ENCODE assay signal across 1 cellular context in the genomic region with DNA sequence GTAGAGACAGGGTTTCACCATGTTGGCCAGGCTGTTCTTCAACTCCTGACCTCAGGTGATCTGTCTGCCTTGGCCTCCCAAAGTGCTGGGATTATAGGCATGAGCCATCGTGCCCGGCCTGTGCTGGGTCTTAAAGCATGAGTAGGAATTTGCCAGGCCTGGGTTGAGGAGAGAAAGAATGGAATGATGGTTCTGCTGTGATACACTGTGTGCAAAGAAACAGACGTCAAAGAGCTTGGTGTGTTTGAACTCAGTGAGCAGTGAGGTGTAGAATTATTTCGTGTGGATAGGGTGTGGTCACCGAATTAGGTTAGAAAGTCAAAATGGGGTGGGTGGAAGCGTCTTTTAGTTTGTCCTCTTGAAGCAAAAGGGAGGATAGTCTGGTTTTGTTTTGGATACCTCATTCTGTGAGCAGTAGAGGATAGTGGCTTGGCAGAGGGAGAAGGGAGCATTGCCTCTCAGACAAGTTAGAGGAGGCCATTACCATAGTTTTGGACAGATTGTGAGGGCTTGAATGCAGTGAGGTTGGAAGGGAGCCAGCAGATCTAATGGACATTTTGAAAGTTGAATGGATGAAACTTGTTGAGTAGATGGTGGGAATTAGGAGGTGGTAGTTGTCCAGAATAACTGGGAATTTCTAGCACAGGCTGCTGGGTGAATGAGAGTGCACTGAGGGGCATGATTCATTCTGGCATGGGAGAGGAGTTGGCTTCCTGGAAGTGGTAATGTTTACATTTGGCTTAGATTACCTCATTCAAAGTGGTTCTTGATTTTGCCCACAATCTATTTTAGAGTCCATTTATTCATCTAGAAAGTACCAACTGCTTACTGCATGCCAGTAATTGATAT.
TF ChIP-seq lines count a peak whose summit lies in the region.

No MANE protein-coding gene starts in this region.

TF ChIP-seq in HEK293, 187 proteins besides CTCF, POLR2A, EP300 and RAD21 (continued from another document and continues in another):
- TF ChIP-seq, protein P1, sequence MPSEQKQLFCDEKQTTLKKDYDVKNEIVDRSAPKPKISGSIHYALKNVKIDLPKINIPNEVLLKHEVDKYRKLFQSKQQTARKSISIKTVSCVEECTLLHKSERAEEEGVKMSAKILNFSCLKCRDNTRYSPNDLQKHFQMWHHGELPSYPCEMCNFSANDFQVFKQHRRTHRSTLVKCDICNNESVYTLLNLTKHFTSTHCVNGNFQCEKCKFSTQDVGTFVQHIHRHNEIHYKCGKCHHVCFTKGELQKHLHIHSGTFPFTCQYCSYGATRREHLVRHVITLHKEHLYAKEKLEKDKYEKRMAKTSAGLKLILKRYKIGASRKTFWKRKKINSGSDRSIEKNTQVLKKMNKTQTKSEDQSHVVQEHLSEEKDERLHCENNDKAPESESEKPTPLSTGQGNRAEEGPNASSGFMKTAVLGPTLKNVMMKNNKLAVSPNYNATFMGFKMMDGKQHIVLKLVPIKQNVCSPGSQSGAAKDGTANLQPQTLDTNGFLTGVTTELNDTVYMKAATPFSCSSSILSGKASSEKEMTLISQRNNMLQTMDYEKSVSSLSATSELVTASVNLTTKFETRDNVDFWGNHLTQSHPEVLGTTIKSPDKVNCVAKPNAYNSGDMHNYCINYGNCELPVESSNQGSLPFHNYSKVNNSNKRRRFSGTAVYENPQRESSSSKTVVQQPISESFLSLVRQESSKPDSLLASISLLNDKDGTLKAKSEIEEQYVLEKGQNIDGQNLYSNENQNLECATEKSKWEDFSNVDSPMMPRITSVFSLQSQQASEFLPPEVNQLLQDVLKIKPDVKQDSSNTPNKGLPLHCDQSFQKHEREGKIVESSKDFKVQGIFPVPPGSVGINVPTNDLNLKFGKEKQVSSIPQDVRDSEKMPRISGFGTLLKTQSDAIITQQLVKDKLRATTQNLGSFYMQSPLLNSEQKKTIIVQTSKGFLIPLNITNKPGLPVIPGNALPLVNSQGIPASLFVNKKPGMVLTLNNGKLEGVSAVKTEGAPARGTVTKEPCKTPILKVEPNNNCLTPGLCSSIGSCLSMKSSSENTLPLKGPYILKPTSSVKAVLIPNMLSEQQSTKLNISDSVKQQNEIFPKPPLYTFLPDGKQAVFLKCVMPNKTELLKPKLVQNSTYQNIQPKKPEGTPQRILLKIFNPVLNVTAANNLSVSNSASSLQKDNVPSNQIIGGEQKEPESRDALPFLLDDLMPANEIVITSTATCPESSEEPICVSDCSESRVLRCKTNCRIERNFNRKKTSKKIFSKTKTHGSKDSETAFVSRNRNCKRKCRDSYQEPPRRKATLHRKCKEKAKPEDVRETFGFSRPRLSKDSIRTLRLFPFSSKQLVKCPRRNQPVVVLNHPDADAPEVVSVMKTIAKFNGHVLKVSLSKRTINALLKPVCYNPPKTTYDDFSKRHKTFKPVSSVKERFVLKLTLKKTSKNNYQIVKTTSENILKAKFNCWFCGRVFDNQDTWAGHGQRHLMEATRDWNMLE (tag by site-specific recombination; conservative IDR thresholded peaks at IDR 0.05; ENCODE audit: low read depth), result no peak; the same call in none of the 2 replicates
- 0 out of 2 replicates have a peak, but pooled peaks have one; percentile 28 for TF ChIP-seq ZNF843 (tag by site-specific recombination; IDR thresholded peaks at IDR 0.05)
- no peak for TF ChIP-seq ZNF677 (tag by site-specific recombination; IDR thresholded peaks at IDR 0.05)
- peak; percentile 87 for TF ChIP-seq ZNF600 (tag by site-specific recombination; IDR thresholded peaks at IDR 0.05)
- TF ChIP-seq ZNF112 (tag by site-specific recombination; IDR thresholded peaks at IDR 0.05), result no peak
- no peak for TF ChIP-seq ZNF324 (tag by site-specific recombination; IDR thresholded peaks at IDR 0.05)
- TF ChIP-seq, protein P2, sequence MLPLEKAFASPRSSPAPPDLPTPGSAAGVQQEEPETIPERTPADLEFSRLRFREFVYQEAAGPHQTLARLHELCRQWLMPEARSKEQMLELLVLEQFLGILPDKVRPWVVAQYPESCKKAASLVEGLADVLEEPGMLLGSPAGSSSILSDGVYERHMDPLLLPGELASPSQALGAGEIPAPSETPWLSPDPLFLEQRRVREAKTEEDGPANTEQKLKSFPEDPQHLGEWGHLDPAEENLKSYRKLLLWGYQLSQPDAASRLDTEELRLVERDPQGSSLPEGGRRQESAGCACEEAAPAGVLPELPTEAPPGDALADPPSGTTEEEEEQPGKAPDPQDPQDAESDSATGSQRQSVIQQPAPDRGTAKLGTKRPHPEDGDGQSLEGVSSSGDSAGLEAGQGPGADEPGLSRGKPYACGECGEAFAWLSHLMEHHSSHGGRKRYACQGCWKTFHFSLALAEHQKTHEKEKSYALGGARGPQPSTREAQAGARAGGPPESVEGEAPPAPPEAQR (tag by site-specific recombination; IDR thresholded peaks at IDR 0.05), result no peak
- no peak for TF ChIP-seq ZFHX2 (tag by site-specific recombination; conservative IDR thresholded peaks at IDR 0.05)
- TF ChIP-seq, protein P3, sequence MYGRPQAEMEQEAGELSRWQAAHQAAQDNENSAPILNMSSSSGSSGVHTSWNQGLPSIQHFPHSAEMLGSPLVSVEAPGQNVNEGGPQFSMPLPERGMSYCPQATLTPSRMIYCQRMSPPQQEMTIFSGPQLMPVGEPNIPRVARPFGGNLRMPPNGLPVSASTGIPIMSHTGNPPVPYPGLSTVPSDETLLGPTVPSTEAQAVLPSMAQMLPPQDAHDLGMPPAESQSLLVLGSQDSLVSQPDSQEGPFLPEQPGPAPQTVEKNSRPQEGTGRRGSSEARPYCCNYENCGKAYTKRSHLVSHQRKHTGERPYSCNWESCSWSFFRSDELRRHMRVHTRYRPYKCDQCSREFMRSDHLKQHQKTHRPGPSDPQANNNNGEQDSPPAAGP (tag by site-specific recombination; IDR thresholded peaks at IDR 0.05), result no peak
- no peak for TF ChIP-seq ZNF16 (tag by site-specific recombination; IDR thresholded peaks at IDR 0.05; ENCODE audit: low read depth)
- TF ChIP-seq, protein P4, sequence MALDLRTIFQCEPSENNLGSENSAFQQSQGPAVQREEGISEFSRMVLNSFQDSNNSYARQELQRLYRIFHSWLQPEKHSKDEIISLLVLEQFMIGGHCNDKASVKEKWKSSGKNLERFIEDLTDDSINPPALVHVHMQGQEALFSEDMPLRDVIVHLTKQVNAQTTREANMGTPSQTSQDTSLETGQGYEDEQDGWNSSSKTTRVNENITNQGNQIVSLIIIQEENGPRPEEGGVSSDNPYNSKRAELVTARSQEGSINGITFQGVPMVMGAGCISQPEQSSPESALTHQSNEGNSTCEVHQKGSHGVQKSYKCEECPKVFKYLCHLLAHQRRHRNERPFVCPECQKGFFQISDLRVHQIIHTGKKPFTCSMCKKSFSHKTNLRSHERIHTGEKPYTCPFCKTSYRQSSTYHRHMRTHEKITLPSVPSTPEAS (tag by site-specific recombination; IDR thresholded peaks at IDR 0.05), result no peak
- TF ChIP-seq ZNF114 (tag by site-specific recombination; IDR thresholded peaks at IDR 0.05), result no peak
- no peak for TF ChIP-seq ZNF654 (tag by site-specific recombination; IDR thresholded peaks at IDR 0.05; ENCODE audit: low read depth)
- TF ChIP-seq ZNF571 (tag by site-specific recombination; IDR thresholded peaks at IDR 0.05), result no peak
- no peak for TF ChIP-seq ZNF311 (tag by site-specific recombination; IDR thresholded peaks at IDR 0.05; ENCODE audit: borderline replicate concordance)
- TF ChIP-seq, protein P5, sequence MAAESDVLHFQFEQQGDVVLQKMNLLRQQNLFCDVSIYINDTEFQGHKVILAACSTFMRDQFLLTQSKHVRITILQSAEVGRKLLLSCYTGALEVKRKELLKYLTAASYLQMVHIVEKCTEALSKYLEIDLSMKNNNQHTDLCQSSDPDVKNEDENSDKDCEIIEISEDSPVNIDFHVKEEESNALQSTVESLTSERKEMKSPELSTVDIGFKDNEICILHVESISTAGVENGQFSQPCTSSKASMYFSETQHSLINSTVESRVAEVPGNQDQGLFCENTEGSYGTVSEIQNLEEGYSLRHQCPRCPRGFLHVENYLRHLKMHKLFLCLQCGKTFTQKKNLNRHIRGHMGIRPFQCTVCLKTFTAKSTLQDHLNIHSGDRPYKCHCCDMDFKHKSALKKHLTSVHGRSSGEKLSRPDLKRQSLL (tag by site-specific recombination; IDR thresholded peaks at IDR 0.05), result no peak
- TF ChIP-seq ZNF768 (tag by site-specific recombination; IDR thresholded peaks at IDR 0.05), result no peak
- no peak for TF ChIP-seq ZNF248 (tag by site-specific recombination; IDR thresholded peaks at IDR 0.05)
- TF ChIP-seq, protein P6, sequence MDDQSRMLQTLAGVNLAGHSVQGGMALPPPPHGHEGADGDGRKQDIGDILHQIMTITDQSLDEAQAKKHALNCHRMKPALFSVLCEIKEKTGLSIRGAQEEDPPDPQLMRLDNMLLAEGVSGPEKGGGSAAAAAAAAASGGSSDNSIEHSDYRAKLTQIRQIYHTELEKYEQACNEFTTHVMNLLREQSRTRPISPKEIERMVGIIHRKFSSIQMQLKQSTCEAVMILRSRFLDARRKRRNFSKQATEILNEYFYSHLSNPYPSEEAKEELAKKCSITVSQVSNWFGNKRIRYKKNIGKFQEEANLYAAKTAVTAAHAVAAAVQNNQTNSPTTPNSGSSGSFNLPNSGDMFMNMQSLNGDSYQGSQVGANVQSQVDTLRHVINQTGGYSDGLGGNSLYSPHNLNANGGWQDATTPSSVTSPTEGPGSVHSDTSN (CRISPR knock-in tag; IDR thresholded peaks at IDR 0.05), result no peak
- no peak for TF ChIP-seq ZNF274 (IDR thresholded peaks at IDR 0.05; ENCODE audit: low read length)
- no peak for TF ChIP-seq ZNF274 (tag by site-specific recombination; IDR thresholded peaks at IDR 0.05; ENCODE audit: borderline replicate concordance)
- no peak for TF ChIP-seq ZBTB20 (tag by site-specific recombination; IDR thresholded peaks at IDR 0.05)
- peak; percentile 43; the same call in 1 of the 2 replicates for TF ChIP-seq PRDM1 (tag by site-specific recombination; IDR thresholded peaks at IDR 0.05)
- TF ChIP-seq KLF9 (tag by site-specific recombination; IDR thresholded peaks at IDR 0.05; ENCODE audit: low read depth), result no peak
- TF ChIP-seq ZNF2 (tag by site-specific recombination; IDR thresholded peaks at IDR 0.05), result no peak
- no peak for TF ChIP-seq ZNF10 (tag by site-specific recombination; IDR thresholded peaks at IDR 0.05)
- TF ChIP-seq, protein P7, sequence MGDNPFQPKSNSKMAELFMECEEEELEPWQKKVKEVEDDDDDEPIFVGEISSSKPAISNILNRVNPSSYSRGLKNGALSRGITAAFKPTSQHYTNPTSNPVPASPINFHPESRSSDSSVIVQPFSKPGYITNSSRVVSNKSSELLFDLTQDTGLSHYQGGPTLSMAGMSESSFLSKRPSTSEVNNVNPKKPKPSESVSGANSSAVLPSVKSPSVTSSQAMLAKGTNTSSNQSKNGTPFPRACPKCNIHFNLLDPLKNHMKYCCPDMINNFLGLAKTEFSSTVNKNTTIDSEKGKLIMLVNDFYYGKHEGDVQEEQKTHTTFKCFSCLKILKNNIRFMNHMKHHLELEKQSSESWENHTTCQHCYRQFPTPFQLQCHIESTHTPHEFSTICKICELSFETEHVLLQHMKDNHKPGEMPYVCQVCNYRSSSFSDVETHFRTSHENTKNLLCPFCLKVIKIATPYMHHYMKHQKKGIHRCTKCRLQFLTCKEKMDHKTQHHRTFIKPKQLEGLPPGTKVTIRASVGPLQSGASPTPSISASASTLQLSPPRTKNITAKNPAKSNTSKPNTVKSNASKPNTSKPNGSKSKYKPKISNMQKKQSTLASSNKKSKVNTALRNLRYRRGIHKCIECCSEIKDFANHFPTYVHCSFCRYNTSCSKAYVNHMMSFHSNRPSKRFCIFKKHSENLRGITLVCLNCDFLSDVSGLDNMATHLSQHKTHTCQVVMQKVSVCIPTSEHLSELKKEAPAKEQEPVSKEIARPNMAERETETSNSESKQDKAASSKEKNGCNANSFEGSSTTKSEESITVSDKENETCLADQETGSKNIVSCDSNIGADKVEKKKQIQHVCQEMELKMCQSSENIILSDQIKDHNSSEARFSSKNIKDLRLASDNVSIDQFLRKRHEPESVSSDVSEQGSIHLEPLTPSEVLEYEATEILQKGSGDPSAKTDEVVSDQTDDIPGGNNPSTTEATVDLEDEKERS (tag by site-specific recombination; IDR thresholded peaks at IDR 0.05), result no peak
- no peak for TF ChIP-seq ZNF473 (tag by site-specific recombination; IDR thresholded peaks at IDR 0.05)
- no peak for TF ChIP-seq ZNF544 (tag by site-specific recombination; IDR thresholded peaks at IDR 0.05)
- TF ChIP-seq ZBTB48 (tag by site-specific recombination; IDR thresholded peaks at IDR 0.05), result no peak
- TF ChIP-seq, protein P8, sequence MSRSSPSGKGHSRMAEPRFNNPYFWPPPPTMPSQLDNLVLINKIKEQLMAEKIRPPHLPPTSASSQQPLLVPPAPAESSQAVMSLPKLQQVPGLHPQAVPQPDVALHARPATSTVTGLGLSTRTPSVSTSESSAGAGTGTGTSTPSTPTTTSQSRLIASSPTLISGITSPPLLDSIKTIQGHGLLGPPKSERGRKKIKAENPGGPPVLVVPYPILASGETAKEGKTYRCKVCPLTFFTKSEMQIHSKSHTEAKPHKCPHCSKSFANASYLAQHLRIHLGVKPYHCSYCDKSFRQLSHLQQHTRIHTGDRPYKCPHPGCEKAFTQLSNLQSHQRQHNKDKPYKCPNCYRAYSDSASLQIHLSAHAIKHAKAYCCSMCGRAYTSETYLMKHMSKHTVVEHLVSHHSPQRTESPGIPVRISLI (tag by site-specific recombination; IDR thresholded peaks at IDR 0.05), result no peak
- TF ChIP-seq, protein P9, sequence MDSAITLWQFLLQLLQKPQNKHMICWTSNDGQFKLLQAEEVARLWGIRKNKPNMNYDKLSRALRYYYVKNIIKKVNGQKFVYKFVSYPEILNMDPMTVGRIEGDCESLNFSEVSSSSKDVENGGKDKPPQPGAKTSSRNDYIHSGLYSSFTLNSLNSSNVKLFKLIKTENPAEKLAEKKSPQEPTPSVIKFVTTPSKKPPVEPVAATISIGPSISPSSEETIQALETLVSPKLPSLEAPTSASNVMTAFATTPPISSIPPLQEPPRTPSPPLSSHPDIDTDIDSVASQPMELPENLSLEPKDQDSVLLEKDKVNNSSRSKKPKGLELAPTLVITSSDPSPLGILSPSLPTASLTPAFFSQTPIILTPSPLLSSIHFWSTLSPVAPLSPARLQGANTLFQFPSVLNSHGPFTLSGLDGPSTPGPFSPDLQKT (IDR thresholded peaks at IDR 0.05; ENCODE audit: borderline replicate concordance, low read depth, low read length), result no peak
- TF ChIP-seq ZNF37A (tag by site-specific recombination; IDR thresholded peaks at IDR 0.05), result no peak
- TF ChIP-seq ZNF366 (tag by site-specific recombination; conservative IDR thresholded peaks at IDR 0.05), result peak; percentile 65
- 0 out of 2 replicates have a peak, but pooled peaks have one; percentile 31 for TF ChIP-seq GLIS2 (tag by site-specific recombination; IDR thresholded peaks at IDR 0.05)
- peak; percentile 57 for TF ChIP-seq SP7 (tag by site-specific recombination; IDR thresholded peaks at IDR 0.05)
- TF ChIP-seq GLI2 (tag by site-specific recombination; IDR thresholded peaks at IDR 0.05; ENCODE audit: borderline replicate concordance, low read depth), result no peak
- no peak for TF ChIP-seq ZNF701 (tag by site-specific recombination; IDR thresholded peaks at IDR 0.05)
- no peak for TF ChIP-seq TRIM28 (IDR thresholded peaks at IDR 0.05; ENCODE audit: borderline replicate concordance, low read length)
- TF ChIP-seq ZBTB1 (tag by site-specific recombination; IDR thresholded peaks at IDR 0.05), result no peak
- 0 out of 2 replicates have a peak, but pooled peaks have one; percentile 25 for TF ChIP-seq ZXDB (tag by site-specific recombination; IDR thresholded peaks at IDR 0.05)
- TF ChIP-seq ZNF157 (tag by site-specific recombination; IDR thresholded peaks at IDR 0.05), result no peak
- no peak for TF ChIP-seq ZNF223 (tag by site-specific recombination; IDR thresholded peaks at IDR 0.05)
- TF ChIP-seq ZNF529 (tag by site-specific recombination; IDR thresholded peaks at IDR 0.05; ENCODE audit: insufficient replicate concordance), result no peak
- TF ChIP-seq ZNF777 (tag by site-specific recombination; IDR thresholded peaks at IDR 0.05; ENCODE audit: borderline replicate concordance), result no peak
- TF ChIP-seq ZNF391 (tag by site-specific recombination; IDR thresholded peaks at IDR 0.05; ENCODE audit: borderline replicate concordance, low read depth), result no peak
